In genomic region chr2:201466050-201466660, GRCh38 we compare ENCODE assay signal across 9 cellular contexts. TPM values are rescaled to one million over a fixed set of nuclear protein-coding genes. Genes with fewer than 3 reads are reported as not detected.
A peak's percentile ranks its signal among the peaks of the same experiment; 100 is the strongest.
DNase-seq lines count a peak whose midpoint lies in the region; ATAC-seq and TF ChIP-seq lines count a peak whose summit lies in the region.
"Had no signal": no experiment of that assay in that cellular context is flagged by ENCODE, and none has a peak within 500 bp of the region (broad histone marks: within the 10 kb centered on the region; RNA-seq: fewer than 3 reads in every experiment).

No MANE protein-coding gene starts in this region.

- peaks cover 26 to 48% (median 47%) of the 10 kb centered on the region in 3 donors for H3K36me3 ChIP-seq in skeletal muscle tissue (ENCODE audit: control insufficient read depth in 3 of 3, insufficient read depth in 3 of 3, low read length in 3 of 3)

- H3K27ac ChIP-seq in skeletal muscle tissue (ENCODE audit: low read depth, low read length): peak overlapping the region; percentile 56

- no peak overlapping the region for H3K9ac ChIP-seq in skeletal muscle tissue (ENCODE audit: low read depth in 1 of 3, low read length in 3 of 3)

- no peaks in the 10 kb centered on the region for H3K9me3 Mint-ChIP-seq in glutamatergic neuron (ENCODE audit: unreplicated experiment)

- peaks cover 30% of the 10 kb centered on the region for H3K36me3 Mint-ChIP-seq in glutamatergic neuron (ENCODE audit: unreplicated experiment)

- H3K9me3 ChIP-seq in skeletal muscle tissue (ENCODE audit: control insufficient read depth in 3 of 3, low read length in 3 of 3): peaks cover 0 to 2% (median 0%) of the 10 kb centered on the region in 3 donors

- peak overlapping the region; percentile 93 for H3K27ac Mint-ChIP-seq in glutamatergic neuron (ENCODE audit: unreplicated experiment)

- peaks cover 5 to 17% (median 8%) of the 10 kb centered on the region in 3 donors for H3K4me1 ChIP-seq in skeletal muscle tissue (ENCODE audit: control insufficient read depth in 3 of 3, insufficient read depth in 3 of 3, low read length in 3 of 3)

- peaks cover 1% of the 10 kb centered on the region for H3K27me3 Mint-ChIP-seq in glutamatergic neuron (ENCODE audit: unreplicated experiment)

- no peak for ATAC-seq in HG02798 (IDR thresholded peaks at IDR 0.05; ENCODE audit: poor library complexity, unreplicated experiment)

- no peaks in the 10 kb centered on the region for H3K27me3 ChIP-seq in skeletal muscle tissue (ENCODE audit: control insufficient read depth in 3 of 3, insufficient read depth in 3 of 3, low read length in 3 of 3)

- DNase-seq in GM04503 (ENCODE audit: low read depth): peak; percentile 56
- DNase-seq in amniotic epithelial cell (ENCODE audit: low read depth): peak; percentile 55
- no peak for DNase-seq in glutamatergic neuron
- no peak for DNase-seq in NCI-H2107 treated with DMSO at 0.1 percent for 48 hours (lab: John Stamatoyannopoulos, UW; ENCODE audit: unreplicated experiment)
- no peak for DNase-seq in 8988T
- no peak for DNase-seq in NCI-H1436 (lab: John Stamatoyannopoulos, UW)
- DNase-seq: activated T-cell treated with anti-CD3 and anti-CD28 coated beads for 4 hours had no signal

- no peak overlapping the region for H3K4me3 Mint-ChIP-seq in glutamatergic neuron (ENCODE audit: unreplicated experiment)

- no peak overlapping the region for H3K4me3 ChIP-seq in skeletal muscle tissue (ENCODE audit: low read length in 3 of 3)

- TF ChIP-seq CTCF in glutamatergic neuron (IDR thresholded peaks at IDR 0.05; ENCODE audit: partially characterized antibody, unreplicated experiment): no peak

- H3K4me1 Mint-ChIP-seq in glutamatergic neuron (ENCODE audit: low read depth, unreplicated experiment): peaks cover 36% of the 10 kb centered on the region

RNA-seq across cellular contexts. Expression of gene STRADB, which starts 14.6 kb away (rescaled TPM):
- total RNA-seq in glutamatergic neuron (ENCODE audit: unreplicated experiment) (40.5 TPM), skeletal muscle tissue (109 TPM)

RNA-seq across cellular contexts. Expression of gene TRAK2, which starts 14.9 kb away (rescaled TPM):
- total RNA-seq in glutamatergic neuron (ENCODE audit: unreplicated experiment) (58.9 TPM), skeletal muscle tissue (32.9 TPM)

Comparison
In these comparisons a context has a peak if more than half of its experiments do, and no peak if none do; other contexts are left out.
1. DNase-seq: peak in GM04503 (single experiment) and amniotic epithelial cell (single experiment); none in glutamatergic neuron (single experiment), NCI-H2107 treated with DMSO at 0.1 percent for 48 hours (single experiment), 8988T (single experiment) and NCI-H1436 (single experiment).